In the genomic region with DNA sequence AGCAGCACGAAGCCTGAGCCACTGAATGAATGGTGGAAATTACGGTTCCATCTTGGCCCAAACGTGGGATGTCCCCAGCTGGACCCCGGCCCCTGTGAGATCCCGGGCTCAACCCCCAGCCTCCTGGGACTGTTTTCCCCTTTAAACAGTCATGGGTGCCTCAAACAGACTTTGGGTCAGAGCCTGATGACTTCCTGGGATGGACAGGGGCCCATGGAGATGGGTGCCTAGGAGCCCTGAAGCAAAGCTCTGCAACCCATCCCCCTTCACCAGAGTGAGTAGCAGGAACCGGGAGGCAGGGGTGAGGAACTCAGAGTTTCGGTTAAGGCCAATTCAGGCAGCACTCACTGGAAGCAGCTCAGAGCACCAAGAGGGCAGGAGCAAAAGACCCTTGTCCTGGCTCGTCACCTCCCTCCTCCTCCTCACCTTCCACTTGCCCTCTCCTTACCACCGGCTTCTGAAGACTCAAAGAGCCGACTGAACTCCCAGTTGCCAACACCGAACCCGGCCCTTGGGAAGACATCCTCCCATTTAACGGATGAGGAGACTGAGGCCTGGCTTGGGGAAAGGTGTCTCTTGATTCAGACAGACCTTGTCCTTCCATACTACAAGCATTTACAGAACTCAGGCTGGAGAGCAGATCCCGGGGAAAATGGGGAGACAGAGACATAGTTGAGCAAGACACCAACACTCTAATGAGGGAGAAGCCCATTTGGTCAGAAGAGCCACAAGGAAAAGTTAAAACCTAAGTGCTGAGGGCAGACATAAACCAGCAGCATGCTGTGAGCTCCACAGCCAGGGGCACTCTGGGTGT, we compare ENCODE assay signal across 9 cellular contexts. TPM values are rescaled to one million over a fixed set of nuclear protein-coding genes. Genes with fewer than 3 reads are reported as not detected.
A peak's percentile ranks its signal among the peaks of the same experiment; 100 is the strongest.
DNase-seq lines count a peak whose midpoint lies in the region; ATAC-seq and TF ChIP-seq lines count a peak whose summit lies in the region.
"Had no signal": no experiment of that assay in that cellular context is flagged by ENCODE, and none has a peak within 500 bp of the region (broad histone marks: within the 10 kb centered on the region; RNA-seq: fewer than 3 reads in every experiment).

No MANE protein-coding gene starts in this region.

- H3K27ac ChIP-seq in DND-41 (ENCODE audit: low read length) (peak overlapping the region; percentile 8), SJCRH30 (peak overlapping the region; percentile 58; the same call in 1 of the 2 replicates), esophagus squamous epithelium (peak overlapping the region; percentile 85 to 96 (median 92)), rectal smooth muscle tissue (ENCODE audit: low read depth, low read length) (peak overlapping the region; percentile 95)

- TF ChIP-seq CTCF in DND-41 (IDR thresholded peaks at IDR 0.05; ENCODE audit: borderline replicate concordance, extremely low read depth, low read length, poor library complexity, severe bottlenecking) (no peak), esophagus squamous epithelium (IDR thresholded peaks at IDR 0.05) (no peak)

- 66 to 70% methylated on average over 5 to 12 of the region's 14 CpGs for WGBS in esophagus squamous epithelium, 2 donors

- intact Hi-C loops in esophagus squamous epithelium (cut with DNase I): loop anchor here (10.0 kb wide), 1 partner anchor 246 kb away; no protein-coding TSS in a partner anchor

- H3K4me3 ChIP-seq in DND-41 (ENCODE audit: low read depth in 1 of 2, low read length in 2 of 2) (peak overlapping the region in 1 of 2 experiments; percentile 80; a peak in 2 of 4 replicates), SJCRH30 (peak overlapping the region; percentile 65), esophagus squamous epithelium (peak overlapping the region; percentile 61 to 89 (median 74)), rectal smooth muscle tissue (ENCODE audit: low read length) (peak overlapping the region; percentile 64)

- H3K9ac ChIP-seq in DND-41 (ENCODE audit: low read depth, low read length) (peak overlapping the region; percentile 87), rectal smooth muscle tissue (ENCODE audit: low read length) (no peak overlapping the region)

- no peak for TF ChIP-seq POLR2A in esophagus squamous epithelium (IDR thresholded peaks at IDR 0.05)

- H3K36me3 ChIP-seq in DND-41 (ENCODE audit: insufficient read depth, low read length) (peaks cover 36% of the 10 kb centered on the region), SJCRH30 (no peaks in the 10 kb centered on the region), esophagus squamous epithelium (peaks cover 0 to 16% (median 0%) of the 10 kb centered on the region in 3 donors), rectal smooth muscle tissue (ENCODE audit: control insufficient read depth, insufficient read depth, low read length) (no peaks in the 10 kb centered on the region)

- H3K4me2 ChIP-seq in DND-41 (ENCODE audit: insufficient read depth, low read length): peak overlapping the region; percentile 87

- peaks cover 35% of the 10 kb centered on the region for H4K20me1 ChIP-seq in DND-41 (ENCODE audit: insufficient read depth, low read length)

- no peaks in the 10 kb centered on the region for H3K9me3 ChIP-seq in DND-41 (ENCODE audit: insufficient read depth, low read length, severe bottlenecking)
- no peaks in the 10 kb centered on the region for H3K9me3 ChIP-seq in SJCRH30 (replicated peaks)
- H3K9me3 ChIP-seq in esophagus squamous epithelium: no peaks in the 10 kb centered on the region

- ATAC-seq in DND-41 (ENCODE audit: insufficient read depth, low read depth): no peak
- ATAC-seq in HG03565 (IDR thresholded peaks at IDR 0.05; ENCODE audit: unreplicated experiment): no peak
- ATAC-seq: activated CD4-positive, CD25-positive, alpha-beta regulatory T cell treated with anti-CD3 and anti-CD28 coated beads, Interleukin-2, amount 50 U/mL, for 24 hours had no signal

- H3K79me2 ChIP-seq in DND-41 (ENCODE audit: insufficient read depth, low read length): peaks cover 53% of the 10 kb centered on the region

- no peaks in the 10 kb centered on the region for H3K27me3 ChIP-seq in DND-41 (ENCODE audit: insufficient read depth, low read length, poor library complexity)
- peaks cover 8% of the 10 kb centered on the region; the same call in 1 of the 2 replicates for H3K27me3 ChIP-seq in SJCRH30
- no peaks in the 10 kb centered on the region for H3K27me3 ChIP-seq in esophagus squamous epithelium
- no peaks in the 10 kb centered on the region for H3K27me3 ChIP-seq in rectal smooth muscle tissue (ENCODE audit: control insufficient read depth, insufficient read depth, low read length)

- H2AFZ ChIP-seq in DND-41 (ENCODE audit: low read depth, low read length): no peak overlapping the region

- peaks cover 36% of the 10 kb centered on the region for H3K4me1 ChIP-seq in DND-41 (ENCODE audit: insufficient read depth, low read length)
- peaks cover 10% of the 10 kb centered on the region; the same call in 1 of the 2 replicates for H3K4me1 ChIP-seq in SJCRH30
- H3K4me1 ChIP-seq in esophagus squamous epithelium: peaks cover 43 to 75% (median 61%) of the 10 kb centered on the region in 3 donors
- H3K4me1 ChIP-seq in rectal smooth muscle tissue (ENCODE audit: control insufficient read depth, insufficient read depth, low read length): peaks cover 39% of the 10 kb centered on the region

- DNase-seq in DND-41 (no peak), SJCRH30 (no peak), esophagus squamous epithelium (lab: John Stamatoyannopoulos, UW) (no peak), OCI-M1 (lab: John Stamatoyannopoulos, UW) (no peak), inferior parietal cortex (ENCODE audit: extremely low spot score) (no peak)
- DNase-seq in stimulated activated CD4-positive, alpha-beta T cell treated with anti-CD3 and anti-CD28 coated beads, Interleukin-2, amount 100 ng/mL, for 48 hours: no peak

RNA-seq across cellular contexts. Expression of gene TLDC2, which starts 14.9 kb away (rescaled TPM):
- 1.8 and 1.9 TPM in 2 replicates for total RNA-seq in SJCRH30 (2014; rRNA removed; shearing (Covaris generic))
- total RNA-seq in esophagus squamous epithelium: 1 to 10 TPM in 1 of 4 donors, under 1 TPM in 1, not detected in 2; 0.53 to 1.1 TPM

Comparison
In these comparisons a context has a peak if more than half of its experiments do, and no peak if none do; other contexts are left out.
1. H3K27ac ChIP-seq: peak in every context shown above with its lines; median percentile 95 in rectal smooth muscle tissue; 92 in esophagus squamous epithelium; 58 in SJCRH30; 8 in DND-41.